ENCODE assay signal across 19 cellular contexts in the genomic region with DNA sequence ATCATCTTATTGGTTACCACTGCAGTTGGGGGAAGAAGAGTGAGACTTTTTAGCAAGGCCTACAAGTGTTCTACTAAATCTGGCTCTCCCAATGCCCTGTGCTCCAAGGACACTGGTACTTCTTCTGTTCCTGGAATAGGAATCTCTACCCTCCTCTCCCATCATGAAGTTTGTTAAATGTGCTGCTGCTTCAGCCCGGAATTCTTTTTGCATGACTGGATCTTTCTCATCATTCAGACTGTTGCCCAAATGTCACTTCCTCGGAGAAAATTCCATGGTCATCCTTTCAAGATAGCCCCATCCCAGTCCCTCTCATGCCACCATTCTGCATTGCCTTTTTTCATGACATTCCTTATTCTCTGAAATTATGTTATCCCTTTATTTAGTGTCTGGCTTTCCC.
DNase-seq lines count a peak whose midpoint lies in the region; ATAC-seq and TF ChIP-seq lines count a peak whose summit lies in the region.
"Had no signal": no experiment of that assay in that cellular context is flagged by ENCODE, and none has a peak within 500 bp of the region (broad histone marks: within the 10 kb centered on the region; RNA-seq: fewer than 3 reads in every experiment).

No MANE protein-coding gene starts in this region.

- H3K23ac ChIP-seq in IMR-90 (ENCODE audit: low read depth, low read length) = no peak overlapping the region
- H3K23ac ChIP-seq in mesenchymal stem cell (ENCODE audit: low read length in 2 of 2) = no peak overlapping the region

- H4K8ac ChIP-seq in IMR-90 (ENCODE audit: low read depth in 2 of 2, low read length in 2 of 2) (peak overlapping the region in 1 of 2 experiments; percentile 42; a peak in 1 of 4 replicates), mesenchymal stem cell (ENCODE audit: low read length) (no peak overlapping the region)

- TF ChIP-seq RAD21 in IMR-90 (IDR thresholded peaks at IDR 0.05; ENCODE audit: low read length) = no peak

- H3K18ac ChIP-seq in IMR-90 (ENCODE audit: low read depth, low read length) (0 out of 2 replicates have a peak overlapping the region, but pooled peaks have one; percentile 24), mesenchymal stem cell (ENCODE audit: low read depth in 1 of 2, low read length in 2 of 2) (peak overlapping the region in 1 of 2 experiments; percentile 18)

- TF ChIP-seq CTCF in AG10803 (conservative IDR thresholded peaks at IDR 0.05; ENCODE audit: low read length) (no peak), IMR-90 (conservative IDR thresholded peaks at IDR 0.05; ENCODE audit: low read depth, low read length) (no peak), esophagus muscularis mucosa (IDR thresholded peaks at IDR 0.05) (no peak)

- H3K27me3 ChIP-seq in IMR-90 (ENCODE audit: control insufficient read depth, insufficient read depth, low read length) = no peaks in the 10 kb centered on the region
- H3K27me3 ChIP-seq in esophagus muscularis mucosa = no peaks in the 10 kb centered on the region
- H3K27me3 ChIP-seq in mesenchymal stem cell (ENCODE audit: control insufficient read depth in 1 of 2, insufficient read depth in 1 of 2, low read length in 2 of 2) = peaks cover 0 to 4% of the 10 kb centered on the region in 2 experiments
- H3K27me3 ChIP-seq: BE2C had no signal

- H3K36me3 ChIP-seq in IMR-90 (ENCODE audit: control insufficient read depth, insufficient read depth, low read length) (no peaks in the 10 kb centered on the region), esophagus muscularis mucosa (no peaks in the 10 kb centered on the region), mesenchymal stem cell (ENCODE audit: control insufficient read depth in 1 of 2, insufficient read depth in 2 of 2, low read depth in 1 of 2, low read length in 2 of 2) (no peaks in the 10 kb centered on the region)
- H3K36me3 ChIP-seq: BE2C had no signal

- H2AFZ ChIP-seq in IMR-90 (replicated peaks; ENCODE audit: low read length, poor library complexity) = no peak overlapping the region
- H2AFZ ChIP-seq in mesenchymal stem cell (ENCODE audit: low read depth, low read length) = no peak overlapping the region
- H2AFZ ChIP-seq: GM23248 had no signal

- CTCF ChIA-PET in IMR-90 (lab: Yijun Ruan, JAX) = no interaction called here

- H3K14ac ChIP-seq in IMR-90 (replicated peaks; ENCODE audit: low read depth, low read length) = no peak overlapping the region
- no peak overlapping the region for H3K14ac ChIP-seq in mesenchymal stem cell (ENCODE audit: low read length in 2 of 2)

- no peaks in the 10 kb centered on the region for H3K9me1 ChIP-seq in IMR-90 (ENCODE audit: insufficient read depth, low read length)

- H3K4me1 ChIP-seq in IMR-90 (ENCODE audit: control insufficient read depth, insufficient read depth, low read length) = peaks cover 4% of the 10 kb centered on the region; the same call in 1 of the 2 replicates
- no peaks in the 10 kb centered on the region for H3K4me1 ChIP-seq in esophagus muscularis mucosa
- H3K4me1 ChIP-seq in mesenchymal stem cell (ENCODE audit: control insufficient read depth, insufficient read depth, low read depth, low read length) = no peaks in the 10 kb centered on the region
- H3K4me1 ChIP-seq: BE2C had no signal

- H2BK120ac ChIP-seq in IMR-90 (ENCODE audit: low read depth, low read length) (peak overlapping the region; percentile 66; the same call in 1 of the 2 replicates), mesenchymal stem cell (ENCODE audit: low read depth, low read length) (no peak overlapping the region)

- peak; percentile 53 for ATAC-seq in IMR-90 (ENCODE audit: low read depth)
- ATAC-seq in HG02623 (IDR thresholded peaks at IDR 0.05; ENCODE audit: unreplicated experiment) = no peak
- ATAC-seq: CD8-positive, alpha-beta T cell; GM12878; HCT116 had no signal

- H3K4me2 ChIP-seq in IMR-90 (ENCODE audit: low read depth, low read length) (no peak overlapping the region; the same call in 1 of the 2 replicates), mesenchymal stem cell (ENCODE audit: low read length, poor library complexity, severe bottlenecking) (no peak overlapping the region)

- H4K91ac ChIP-seq in IMR-90 (ENCODE audit: insufficient read depth, low read depth, low read length) (no peak overlapping the region; the same call in 1 of the 2 replicates), mesenchymal stem cell (ENCODE audit: low read length) (no peak overlapping the region)

- dilution Hi-C loops in IMR-90 (cut with HindIII; ENCODE audit: low sequenced_read_pairs, unreplicated experiment) = no loop called here

- H4K5ac ChIP-seq in IMR-90 (ENCODE audit: low read depth, low read length) = no peak overlapping the region

- no peak overlapping the region for H3K27ac ChIP-seq in IMR-90 (ENCODE audit: insufficient read depth, low read length)
- H3K27ac ChIP-seq in esophagus muscularis mucosa (replicated peaks in 1 of 4) = no peak overlapping the region
- no peak overlapping the region for H3K27ac ChIP-seq in mesenchymal stem cell (ENCODE audit: low read length, poor library complexity, severe bottlenecking)
- H3K27ac ChIP-seq: C4-2B, GM23248, HL-60 had no signal

- WGBS in IMR-90 (ENCODE audit: extremely low coverage in 2 of 2, insufficient read length in 1 of 2), 2 experiments = 60% methylated on average over 1 of the region's 2 CpGs; no CpG with 5 or more reads in 1 of the 2 experiments
- WGBS in esophagus muscularis mucosa = 45% methylated on average over 2 of the region's 2 CpGs
- 43% methylated on average over 2 of the region's 2 CpGs for WGBS in mesenchymal stem cell

- POLR2A ChIA-PET in IMR-90 (lab: Charles Lee; ENCODE audit: unreplicated experiment) = no interaction called here

- no peak overlapping the region for H3K56ac ChIP-seq in IMR-90 (ENCODE audit: extremely low read depth, insufficient read depth, low read length)

- peak; percentile 6 for DNase-seq in AG10803 (ENCODE audit: low read depth)
- peak; percentile 22 for DNase-seq in IMR-90
- DNase-seq in esophagus muscularis mucosa (ENCODE audit: extremely low spot score) = peak; percentile 62
- peak; percentile 14 for DNase-seq in mesenchymal stem cell
- no peak for DNase-seq in NCI-H2196 treated with DMSO at 0.1 percent for 48 hours (lab: John Stamatoyannopoulos, UW; ENCODE audit: unreplicated experiment)
- DNase-seq in NK-92 (lab: John Stamatoyannopoulos, UW; ENCODE audit: unreplicated experiment) = no peak
- DNase-seq in anterior cingulate cortex (lab: John Stamatoyannopoulos, UW) = no peak
- DNase-seq: 8988T; ACHN; BE2C; CD8-positive, alpha-beta T cell; COR-L47; DMS53; GM23248 had no signal

- no peak overlapping the region for H2BK5ac ChIP-seq in IMR-90 (ENCODE audit: low read depth, low read length, poor library complexity, severe bottlenecking)
- no peak overlapping the region for H2BK5ac ChIP-seq in mesenchymal stem cell (ENCODE audit: low read depth, low read length, poor library complexity, severe bottlenecking)

- in situ Hi-C loops in IMR-90 (cut with MboI; ENCODE audit: low sequenced_read_pairs) = no loop called here

- no peak for TF ChIP-seq POLR2A in IMR-90 (IDR thresholded peaks at IDR 0.05; ENCODE audit: low read depth, low read length)
- TF ChIP-seq POLR2A in esophagus muscularis mucosa (IDR thresholded peaks at IDR 0.05; ENCODE audit: low read depth) = no peak

- H3K9me3 ChIP-seq in IMR-90 (ENCODE audit: control insufficient read depth, insufficient read depth, low read length) = no peaks in the 10 kb centered on the region
- no peaks in the 10 kb centered on the region for H3K9me3 ChIP-seq in esophagus muscularis mucosa
- no peaks in the 10 kb centered on the region for H3K9me3 ChIP-seq in mesenchymal stem cell (ENCODE audit: control insufficient read depth, low read length)
- H3K9me3 ChIP-seq: BE2C had no signal

- no peak for TF ChIP-seq EP300 in esophagus muscularis mucosa (IDR thresholded peaks at IDR 0.05)

- H2BK20ac ChIP-seq in IMR-90 (ENCODE audit: low read depth, low read length) = peak overlapping the region; percentile 73

- H3K4me3 ChIP-seq in AG10803 (ENCODE audit: low read length) (no peak overlapping the region), IMR-90 (ENCODE audit: insufficient read depth, low read depth, low read length) (no peak overlapping the region), esophagus muscularis mucosa (no peak overlapping the region), mesenchymal stem cell (ENCODE audit: insufficient read depth in 1 of 2, low read depth in 1 of 2, low read length in 2 of 2) (no peak overlapping the region)
- H3K4me3 ChIP-seq: GM12878, GM23248 had no signal

- no peaks in the 10 kb centered on the region for H4K20me1 ChIP-seq in IMR-90 (ENCODE audit: insufficient read depth, low read length)

- no TSS peak for BruUV-seq in IMR-90 (replicated peaks; lab: Mats Ljungman, UMichigan)

- H3K9ac ChIP-seq in IMR-90 (ENCODE audit: low read depth, low read length) (no peak overlapping the region), mesenchymal stem cell (ENCODE audit: low read length) (no peak overlapping the region)
- H3K9ac ChIP-seq: GM23248 had no signal

- H2AK9ac ChIP-seq in IMR-90 (replicated peaks; ENCODE audit: low read depth, low read length, poor library complexity) = no peak overlapping the region

- peak overlapping the region; percentile 58; the same call in 1 of the 2 replicates for H3K4ac ChIP-seq in IMR-90 (ENCODE audit: low read depth, low read length)
- H3K4ac ChIP-seq in mesenchymal stem cell (ENCODE audit: low read depth in 1 of 2, low read length in 2 of 2) = no peak overlapping the region

- peak overlapping the region; percentile 62; the same call in 1 of the 3 replicates for H2BK15ac ChIP-seq in IMR-90 (ENCODE audit: low read depth, low read length)
- H2BK15ac ChIP-seq in mesenchymal stem cell (ENCODE audit: low read depth, poor library complexity, severe bottlenecking) = no peak overlapping the region

- H2BK12ac ChIP-seq in mesenchymal stem cell (ENCODE audit: low read length in 2 of 2) = no peak overlapping the region

- H2AK5ac ChIP-seq in IMR-90 (ENCODE audit: low read depth, low read length) (no peak overlapping the region), mesenchymal stem cell (ENCODE audit: low read length, severe bottlenecking) (no peak overlapping the region)

- intact Hi-C loops in IMR-90 (cut with micrococcal nuclease) (no loop called here), esophagus muscularis mucosa (cut with DNase I) (no loop called here)

- H3K79me1 ChIP-seq in IMR-90 (ENCODE audit: low read depth in 1 of 2, low read length in 2 of 2) = no peaks in the 10 kb centered on the region
- no peaks in the 10 kb centered on the region for H3K79me1 ChIP-seq in mesenchymal stem cell (replicated peaks; ENCODE audit: low read length, poor library complexity, severe bottlenecking)

TF ChIP-seq in IMR-90, 13 proteins besides CTCF, POLR2A, EP300 and RAD21 (continues in another document):
- TF ChIP-seq MXI1 (IDR thresholded peaks at IDR 0.05; ENCODE audit: borderline replicate concordance, low read depth, low read length) = no peak
- no peak for TF ChIP-seq MAZ (IDR thresholded peaks at IDR 0.05; ENCODE audit: borderline replicate concordance, low read depth, low read length)
- TF ChIP-seq SMC3 (IDR thresholded peaks at IDR 0.05; ENCODE audit: low read depth, low read length) = no peak
- no peak for TF ChIP-seq RCOR1 (IDR thresholded peaks at IDR 0.05; ENCODE audit: insufficient replicate concordance, low read length)
- no peak for TF ChIP-seq CEBPB (IDR thresholded peaks at IDR 0.05; ENCODE audit: low read depth, low read length)
- TF ChIP-seq NFE2L2 (IDR thresholded peaks at IDR 0.05; ENCODE audit: low read depth, low read length) = no peak
- TF ChIP-seq BHLHE40 (IDR thresholded peaks at IDR 0.05; ENCODE audit: low read depth, low read length) = no peak

Comparison
In these comparisons a context has a peak if more than half of its experiments do, and no peak if none do; other contexts are left out.
1. DNase-seq: peak in AG10803 (single experiment), IMR-90 (single experiment), esophagus muscularis mucosa (single experiment) and mesenchymal stem cell (single experiment); none in NCI-H2196 treated with DMSO at 0.1 percent for 48 hours (single experiment), NK-92 (single experiment) and anterior cingulate cortex (0 of 58).